Comparison of ENCODE assay signal across 8 cellular contexts in genomic region chr2:85602476-85603234, GRCh38. TPM values are rescaled to one million over a fixed set of nuclear protein-coding genes. Genes with fewer than 3 reads are reported as not detected.
DNase-seq lines count a peak whose midpoint lies in the region; ATAC-seq, FAIRE-seq and TF ChIP-seq lines count a peak whose summit lies in the region.

TMEM150A (minus strand) TSS chr2:85602698; CDS start chr2:85601948, 750 bp downstream.

- 1% methylated on average over 51 to 73 of the region's 73 CpGs for WGBS in aorta, 2 donors

- no peaks in the 10 kb centered on the region for H3K9me3 ChIP-seq in astrocyte (ENCODE audit: insufficient read depth, low read depth, low read length)
- no peaks in the 10 kb centered on the region for H3K9me3 ChIP-seq in aorta (ENCODE audit: control insufficient read depth, low read length)

- peaks cover 7% of the 10 kb centered on the region for H3K36me3 Mint-ChIP-seq in astrocyte (ENCODE audit: low read depth, unreplicated experiment)

- peak within 1 kb of the TSS; percentile 13 for H3K27ac ChIP-seq in astrocyte (ENCODE audit: low read depth, low read length)
- H3K27ac ChIP-seq in aorta (ENCODE audit: low read depth in 1 of 2, low read length in 2 of 2) = peak within 1 kb of the TSS in 1 of 2 donors; percentile 35

- no peaks in the 10 kb centered on the region for H3K27me3 ChIP-seq in astrocyte (ENCODE audit: insufficient read depth, low read length)
- no peaks in the 10 kb centered on the region for H3K27me3 ChIP-seq in aorta (ENCODE audit: control insufficient read depth in 1 of 2, insufficient read depth in 2 of 2, low read length in 1 of 2)

- peak within 1 kb of the TSS; percentile 82 for H2AFZ ChIP-seq in astrocyte (ENCODE audit: low read depth, low read length)

- peaks cover 27% of the 10 kb centered on the region for H4K20me1 ChIP-seq in astrocyte (ENCODE audit: insufficient read depth, low read length)

- H3K27me3 Mint-ChIP-seq in astrocyte (ENCODE audit: low read depth, unreplicated experiment) = no peaks in the 10 kb centered on the region

- TF ChIP-seq CTCF in GM13977 (IDR thresholded peaks at IDR 0.05; ENCODE audit: extremely low read depth, insufficient read depth, missing control alignments) (peak; percentile 35), astrocyte (IDR thresholded peaks at IDR 0.05; ENCODE audit: insufficient read depth, low read depth, low read length) (no peak)

- intact Hi-C loops in aorta (cut with DNase I) = loop anchor here (5.0 kb wide), 1 partner anchor 40 kb away; the partner anchor contains the start of gene GGCX (in 2 of the 2)

- H3K4me3 ChIP-seq in astrocyte (ENCODE audit: insufficient read depth, low read depth, low read length) (peak within 1 kb of the TSS; percentile 92), aorta (ENCODE audit: low read length in 2 of 2) (peak within 1 kb of the TSS; percentile 71 to 90)

- H3K4me1 Mint-ChIP-seq in astrocyte (ENCODE audit: low read depth, unreplicated experiment) = peaks cover 39% of the 10 kb centered on the region

- peak within 1 kb of the TSS; percentile 72 for H3K27ac Mint-ChIP-seq in astrocyte (ENCODE audit: unreplicated experiment)

- H3K4me1 ChIP-seq in astrocyte (ENCODE audit: insufficient read depth, low read length) = peaks cover 21% of the 10 kb centered on the region
- peaks cover 2 to 8% of the 10 kb centered on the region in 2 donors for H3K4me1 ChIP-seq in aorta (ENCODE audit: control insufficient read depth in 1 of 2, insufficient read depth in 2 of 2, low read length in 2 of 2)

- FAIRE-seq in astrocyte (lab: Jason Lieb, UNC) = no peak

- DNase-seq in GM13977 (ENCODE audit: low spot score) (peak; percentile 96), NCI-H146 treated with DMSO at 0.1 percent for 48 hours (lab: John Stamatoyannopoulos, UW; ENCODE audit: unreplicated experiment) (peak; percentile 76), T-helper 22 cell (ENCODE audit: low read depth) (peak; percentile 78), astrocyte (ENCODE audit: low read depth) (peak; percentile 66), hepatic stellate cell (ENCODE audit: low spot score) (peak; percentile 90), renal cortical epithelial cell (ENCODE audit: low read depth) (peak; percentile 71), aorta (peak; percentile 97 to 98)

- H3K79me2 ChIP-seq in astrocyte (ENCODE audit: insufficient read depth, low read length) = peaks cover 23% of the 10 kb centered on the region

- no peaks in the 10 kb centered on the region for H3K9me3 Mint-ChIP-seq in astrocyte (ENCODE audit: unreplicated experiment)

- H3K9ac ChIP-seq in astrocyte (ENCODE audit: low read length) = peak within 1 kb of the TSS; percentile 78

- in situ Hi-C loops in GM13977 (cut with MboI; ENCODE audit: low pct_unique_long_range_greater_than_20kb, low sequenced_read_pairs, unreplicated experiment) = no loop called here

- H3K4me3 Mint-ChIP-seq in astrocyte (ENCODE audit: unreplicated experiment) = peak within 1 kb of the TSS; percentile 87

- H3K4me2 ChIP-seq in astrocyte (ENCODE audit: low read length) = peak within 1 kb of the TSS; percentile 91

- ATAC-seq in HG02763 (IDR thresholded peaks at IDR 0.05; ENCODE audit: unreplicated experiment) = peak; percentile 92
- ATAC-seq in aorta (ENCODE audit: low FRiP score) = peak; percentile 98

- H3K36me3 ChIP-seq in astrocyte (ENCODE audit: insufficient read depth, low read length) (peaks cover 5% of the 10 kb centered on the region), aorta (ENCODE audit: control insufficient read depth in 1 of 2, insufficient read depth in 2 of 2, low read length in 1 of 2) (peaks cover 0 to 2% of the 10 kb centered on the region in 2 donors)

RNA-seq across cellular contexts. Expression of gene TMEM150A, which starts in this region (rescaled TPM):
- total RNA-seq in astrocyte (20.4 and 22.2 TPM in 2 replicates), renal cortical epithelial cell (6.9 and 13.6 TPM in 2 replicates), aorta (10 to 100 TPM; 13.9 to 19.2 TPM)
- 10 to 100 TPM; 17.8 to 27.8 TPM for polyA plus RNA-seq in aorta
